In the genomic region with DNA sequence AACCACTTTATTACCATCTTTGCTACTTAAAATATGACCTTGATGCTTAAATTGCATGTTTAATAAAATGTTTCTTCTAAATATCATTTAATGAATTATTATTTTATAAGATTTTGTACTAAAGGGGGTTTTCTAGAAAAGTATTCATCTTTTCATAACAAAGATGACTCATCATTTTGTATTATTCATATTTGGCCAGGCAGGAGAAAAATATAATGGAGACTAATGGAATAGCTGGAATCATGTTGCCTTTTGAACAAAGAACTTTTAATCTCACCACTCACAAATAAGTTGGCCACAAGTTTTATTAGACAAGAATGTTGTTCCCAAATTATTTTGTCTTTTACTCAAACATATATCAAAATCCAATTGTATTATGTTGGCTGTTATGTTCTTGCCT, we compare ENCODE assay signal across 2 cellular contexts.
TF ChIP-seq lines count a peak whose summit lies in the region.

No MANE protein-coding gene starts in this region.

TF ChIP-seq in HepG2, 621 proteins besides CTCF, POLR2A, EP300 and RAD21 (continued from another document and continues in another):
- TF ChIP-seq, protein P1, sequence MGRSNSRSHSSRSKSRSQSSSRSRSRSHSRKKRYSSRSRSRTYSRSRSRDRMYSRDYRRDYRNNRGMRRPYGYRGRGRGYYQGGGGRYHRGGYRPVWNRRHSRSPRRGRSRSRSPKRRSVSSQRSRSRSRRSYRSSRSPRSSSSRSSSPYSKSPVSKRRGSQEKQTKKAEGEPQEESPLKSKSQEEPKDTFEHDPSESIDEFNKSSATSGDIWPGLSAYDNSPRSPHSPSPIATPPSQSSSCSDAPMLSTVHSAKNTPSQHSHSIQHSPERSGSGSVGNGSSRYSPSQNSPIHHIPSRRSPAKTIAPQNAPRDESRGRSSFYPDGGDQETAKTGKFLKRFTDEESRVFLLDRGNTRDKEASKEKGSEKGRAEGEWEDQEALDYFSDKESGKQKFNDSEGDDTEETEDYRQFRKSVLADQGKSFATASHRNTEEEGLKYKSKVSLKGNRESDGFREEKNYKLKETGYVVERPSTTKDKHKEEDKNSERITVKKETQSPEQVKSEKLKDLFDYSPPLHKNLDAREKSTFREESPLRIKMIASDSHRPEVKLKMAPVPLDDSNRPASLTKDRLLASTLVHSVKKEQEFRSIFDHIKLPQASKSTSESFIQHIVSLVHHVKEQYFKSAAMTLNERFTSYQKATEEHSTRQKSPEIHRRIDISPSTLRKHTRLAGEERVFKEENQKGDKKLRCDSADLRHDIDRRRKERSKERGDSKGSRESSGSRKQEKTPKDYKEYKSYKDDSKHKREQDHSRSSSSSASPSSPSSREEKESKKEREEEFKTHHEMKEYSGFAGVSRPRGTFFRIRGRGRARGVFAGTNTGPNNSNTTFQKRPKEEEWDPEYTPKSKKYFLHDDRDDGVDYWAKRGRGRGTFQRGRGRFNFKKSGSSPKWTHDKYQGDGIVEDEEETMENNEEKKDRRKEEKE (IDR thresholded peaks at IDR 0.05) = no peak
- TF ChIP-seq, protein P2, sequence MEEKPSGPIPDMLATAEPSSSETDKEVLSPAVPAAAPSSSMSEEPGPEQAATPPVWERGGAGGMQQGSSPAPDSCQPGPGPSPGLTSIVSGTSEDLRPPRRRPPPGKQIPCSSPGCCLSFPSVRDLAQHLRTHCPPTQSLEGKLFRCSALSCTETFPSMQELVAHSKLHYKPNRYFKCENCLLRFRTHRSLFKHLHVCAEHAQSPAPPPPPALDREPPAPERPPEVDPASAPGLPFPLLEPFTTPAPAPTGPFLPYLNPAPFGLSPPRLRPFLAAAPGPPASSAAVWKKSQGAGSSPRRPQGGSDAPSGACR (CRISPR knock-in tag; IDR thresholded peaks at IDR 0.05) = no peak
- peak; percentile 39; the same call in 1 of the 2 replicates for TF ChIP-seq NFE2L2 (IDR thresholded peaks at IDR 0.05; ENCODE audit: low read length)
- TF ChIP-seq ZFP36L2 (CRISPR knock-in tag; IDR thresholded peaks at IDR 0.05) = no peak
- TF ChIP-seq ZNF350 (CRISPR knock-in tag; IDR thresholded peaks at IDR 0.05; ENCODE audit: borderline replicate concordance, low read depth) = no peak
- TF ChIP-seq ZNF343 (CRISPR knock-in tag; IDR thresholded peaks at IDR 0.05) = no peak
- TF ChIP-seq ZNF780A (CRISPR knock-in tag; IDR thresholded peaks at IDR 0.05) = no peak
- no peak for TF ChIP-seq DR1 (CRISPR knock-in tag; IDR thresholded peaks at IDR 0.05)
- no peak for TF ChIP-seq CHCHD3 (CRISPR knock-in tag; IDR thresholded peaks at IDR 0.05)
- TF ChIP-seq, protein P3, sequence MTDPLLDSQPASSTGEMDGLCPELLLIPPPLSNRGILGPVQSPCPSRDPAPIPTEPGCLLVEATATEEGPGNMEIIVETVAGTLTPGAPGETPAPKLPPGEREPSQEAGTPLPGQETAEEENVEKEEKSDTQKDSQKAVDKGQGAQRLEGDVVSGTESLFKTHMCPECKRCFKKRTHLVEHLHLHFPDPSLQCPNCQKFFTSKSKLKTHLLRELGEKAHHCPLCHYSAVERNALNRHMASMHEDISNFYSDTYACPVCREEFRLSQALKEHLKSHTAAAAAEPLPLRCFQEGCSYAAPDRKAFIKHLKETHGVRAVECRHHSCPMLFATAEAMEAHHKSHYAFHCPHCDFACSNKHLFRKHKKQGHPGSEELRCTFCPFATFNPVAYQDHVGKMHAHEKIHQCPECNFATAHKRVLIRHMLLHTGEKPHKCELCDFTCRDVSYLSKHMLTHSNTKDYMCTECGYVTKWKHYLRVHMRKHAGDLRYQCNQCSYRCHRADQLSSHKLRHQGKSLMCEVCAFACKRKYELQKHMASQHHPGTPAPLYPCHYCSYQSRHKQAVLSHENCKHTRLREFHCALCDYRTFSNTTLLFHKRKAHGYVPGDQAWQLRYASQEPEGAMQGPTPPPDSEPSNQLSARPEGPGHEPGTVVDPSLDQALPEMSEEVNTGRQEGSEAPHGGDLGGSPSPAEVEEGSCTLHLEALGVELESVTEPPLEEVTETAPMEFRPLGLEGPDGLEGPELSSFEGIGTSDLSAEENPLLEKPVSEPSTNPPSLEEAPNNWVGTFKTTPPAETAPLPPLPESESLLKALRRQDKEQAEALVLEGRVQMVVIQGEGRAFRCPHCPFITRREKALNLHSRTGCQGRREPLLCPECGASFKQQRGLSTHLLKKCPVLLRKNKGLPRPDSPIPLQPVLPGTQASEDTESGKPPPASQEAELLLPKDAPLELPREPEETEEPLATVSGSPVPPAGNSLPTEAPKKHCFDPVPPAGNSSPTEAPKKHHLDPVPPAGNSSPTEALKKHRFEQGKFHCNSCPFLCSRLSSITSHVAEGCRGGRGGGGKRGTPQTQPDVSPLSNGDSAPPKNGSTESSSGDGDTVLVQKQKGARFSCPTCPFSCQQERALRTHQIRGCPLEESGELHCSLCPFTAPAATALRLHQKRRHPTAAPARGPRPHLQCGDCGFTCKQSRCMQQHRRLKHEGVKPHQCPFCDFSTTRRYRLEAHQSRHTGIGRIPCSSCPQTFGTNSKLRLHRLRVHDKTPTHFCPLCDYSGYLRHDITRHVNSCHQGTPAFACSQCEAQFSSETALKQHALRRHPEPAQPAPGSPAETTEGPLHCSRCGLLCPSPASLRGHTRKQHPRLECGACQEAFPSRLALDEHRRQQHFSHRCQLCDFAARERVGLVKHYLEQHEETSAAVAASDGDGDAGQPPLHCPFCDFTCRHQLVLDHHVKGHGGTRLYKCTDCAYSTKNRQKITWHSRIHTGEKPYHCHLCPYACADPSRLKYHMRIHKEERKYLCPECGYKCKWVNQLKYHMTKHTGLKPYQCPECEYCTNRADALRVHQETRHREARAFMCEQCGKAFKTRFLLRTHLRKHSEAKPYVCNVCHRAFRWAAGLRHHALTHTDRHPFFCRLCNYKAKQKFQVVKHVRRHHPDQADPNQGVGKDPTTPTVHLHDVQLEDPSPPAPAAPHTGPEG (CRISPR knock-in tag; IDR thresholded peaks at IDR 0.05) = no peak
- TF ChIP-seq, protein P4, sequence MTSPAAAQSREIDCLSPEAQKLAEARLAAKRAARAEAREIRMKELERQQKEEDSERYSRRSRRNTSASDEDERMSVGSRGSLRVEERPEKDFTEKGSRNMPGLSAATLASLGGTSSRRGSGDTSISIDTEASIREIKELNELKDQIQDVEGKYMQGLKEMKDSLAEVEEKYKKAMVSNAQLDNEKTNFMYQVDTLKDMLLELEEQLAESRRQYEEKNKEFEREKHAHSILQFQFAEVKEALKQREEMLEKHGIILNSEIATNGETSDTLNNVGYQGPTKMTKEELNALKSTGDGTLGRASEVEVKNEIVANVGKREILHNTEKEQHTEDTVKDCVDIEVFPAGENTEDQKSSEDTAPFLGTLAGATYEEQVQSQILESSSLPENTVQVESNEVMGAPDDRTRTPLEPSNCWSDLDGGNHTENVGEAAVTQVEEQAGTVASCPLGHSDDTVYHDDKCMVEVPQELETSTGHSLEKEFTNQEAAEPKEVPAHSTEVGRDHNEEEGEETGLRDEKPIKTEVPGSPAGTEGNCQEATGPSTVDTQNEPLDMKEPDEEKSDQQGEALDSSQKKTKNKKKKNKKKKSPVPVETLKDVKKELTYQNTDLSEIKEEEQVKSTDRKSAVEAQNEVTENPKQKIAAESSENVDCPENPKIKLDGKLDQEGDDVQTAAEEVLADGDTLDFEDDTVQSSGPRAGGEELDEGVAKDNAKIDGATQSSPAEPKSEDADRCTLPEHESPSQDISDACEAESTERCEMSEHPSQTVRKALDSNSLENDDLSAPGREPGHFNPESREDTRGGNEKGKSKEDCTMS (CRISPR knock-in tag; conservative IDR thresholded peaks at IDR 0.05) = no peak
- TF ChIP-seq ZNF577 (CRISPR knock-in tag; IDR thresholded peaks at IDR 0.05; ENCODE audit: borderline replicate concordance, low read depth) = no peak
- no peak for TF ChIP-seq ELF4 (CRISPR knock-in tag; IDR thresholded peaks at IDR 0.05; ENCODE audit: borderline replicate concordance)
- TF ChIP-seq SAFB2 (CRISPR knock-in tag; IDR thresholded peaks at IDR 0.05; ENCODE audit: borderline replicate concordance, low read depth) = no peak

TF ChIP-seq in K562, 482 proteins besides CTCF, POLR2A, EP300 and RAD21 (continued from another document and continues in another):
- TF ChIP-seq, protein P5, sequence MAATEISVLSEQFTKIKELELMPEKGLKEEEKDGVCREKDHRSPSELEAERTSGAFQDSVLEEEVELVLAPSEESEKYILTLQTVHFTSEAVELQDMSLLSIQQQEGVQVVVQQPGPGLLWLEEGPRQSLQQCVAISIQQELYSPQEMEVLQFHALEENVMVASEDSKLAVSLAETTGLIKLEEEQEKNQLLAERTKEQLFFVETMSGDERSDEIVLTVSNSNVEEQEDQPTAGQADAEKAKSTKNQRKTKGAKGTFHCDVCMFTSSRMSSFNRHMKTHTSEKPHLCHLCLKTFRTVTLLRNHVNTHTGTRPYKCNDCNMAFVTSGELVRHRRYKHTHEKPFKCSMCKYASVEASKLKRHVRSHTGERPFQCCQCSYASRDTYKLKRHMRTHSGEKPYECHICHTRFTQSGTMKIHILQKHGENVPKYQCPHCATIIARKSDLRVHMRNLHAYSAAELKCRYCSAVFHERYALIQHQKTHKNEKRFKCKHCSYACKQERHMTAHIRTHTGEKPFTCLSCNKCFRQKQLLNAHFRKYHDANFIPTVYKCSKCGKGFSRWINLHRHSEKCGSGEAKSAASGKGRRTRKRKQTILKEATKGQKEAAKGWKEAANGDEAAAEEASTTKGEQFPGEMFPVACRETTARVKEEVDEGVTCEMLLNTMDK (IDR thresholded peaks at IDR 0.05; ENCODE audit: borderline replicate concordance, insufficient read depth, low read depth, low read length, poor library complexity, severe bottlenecking) = no peak
- TF ChIP-seq RAD51 (IDR thresholded peaks at IDR 0.05; ENCODE audit: borderline replicate concordance, low read depth) (no peak), HEY1 (CRISPR knock-in tag; IDR thresholded peaks at IDR 0.05; ENCODE audit: borderline replicate concordance) (no peak), DMBX1 (CRISPR knock-in tag; IDR thresholded peaks at IDR 0.05; ENCODE audit: borderline replicate concordance) (no peak), MAFG (tag; conservative IDR thresholded peaks at IDR 0.05) (0 out of 2 replicates have a peak, but pooled peaks have one; percentile 37), PML (IDR thresholded peaks at IDR 0.05; ENCODE audit: low read length) (no peak), C11orf30 (IDR thresholded peaks at IDR 0.05; ENCODE audit: low read depth) (peak; percentile 29; the same call in 1 of the 2 replicates), MAFF (IDR thresholded peaks at IDR 0.05; ENCODE audit: low read length) (peak; percentile 16; the same call in 1 of the 2 replicates), TFAM (CRISPR knock-in tag; conservative IDR thresholded peaks at IDR 0.05) (no peak)
- TF ChIP-seq, protein P6, sequence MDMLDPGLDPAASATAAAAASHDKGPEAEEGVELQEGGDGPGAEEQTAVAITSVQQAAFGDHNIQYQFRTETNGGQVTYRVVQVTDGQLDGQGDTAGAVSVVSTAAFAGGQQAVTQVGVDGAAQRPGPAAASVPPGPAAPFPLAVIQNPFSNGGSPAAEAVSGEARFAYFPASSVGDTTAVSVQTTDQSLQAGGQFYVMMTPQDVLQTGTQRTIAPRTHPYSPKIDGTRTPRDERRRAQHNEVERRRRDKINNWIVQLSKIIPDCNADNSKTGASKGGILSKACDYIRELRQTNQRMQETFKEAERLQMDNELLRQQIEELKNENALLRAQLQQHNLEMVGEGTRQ (CRISPR knock-in tag; IDR thresholded peaks at IDR 0.05) = no peak
- TF ChIP-seq, protein P7, sequence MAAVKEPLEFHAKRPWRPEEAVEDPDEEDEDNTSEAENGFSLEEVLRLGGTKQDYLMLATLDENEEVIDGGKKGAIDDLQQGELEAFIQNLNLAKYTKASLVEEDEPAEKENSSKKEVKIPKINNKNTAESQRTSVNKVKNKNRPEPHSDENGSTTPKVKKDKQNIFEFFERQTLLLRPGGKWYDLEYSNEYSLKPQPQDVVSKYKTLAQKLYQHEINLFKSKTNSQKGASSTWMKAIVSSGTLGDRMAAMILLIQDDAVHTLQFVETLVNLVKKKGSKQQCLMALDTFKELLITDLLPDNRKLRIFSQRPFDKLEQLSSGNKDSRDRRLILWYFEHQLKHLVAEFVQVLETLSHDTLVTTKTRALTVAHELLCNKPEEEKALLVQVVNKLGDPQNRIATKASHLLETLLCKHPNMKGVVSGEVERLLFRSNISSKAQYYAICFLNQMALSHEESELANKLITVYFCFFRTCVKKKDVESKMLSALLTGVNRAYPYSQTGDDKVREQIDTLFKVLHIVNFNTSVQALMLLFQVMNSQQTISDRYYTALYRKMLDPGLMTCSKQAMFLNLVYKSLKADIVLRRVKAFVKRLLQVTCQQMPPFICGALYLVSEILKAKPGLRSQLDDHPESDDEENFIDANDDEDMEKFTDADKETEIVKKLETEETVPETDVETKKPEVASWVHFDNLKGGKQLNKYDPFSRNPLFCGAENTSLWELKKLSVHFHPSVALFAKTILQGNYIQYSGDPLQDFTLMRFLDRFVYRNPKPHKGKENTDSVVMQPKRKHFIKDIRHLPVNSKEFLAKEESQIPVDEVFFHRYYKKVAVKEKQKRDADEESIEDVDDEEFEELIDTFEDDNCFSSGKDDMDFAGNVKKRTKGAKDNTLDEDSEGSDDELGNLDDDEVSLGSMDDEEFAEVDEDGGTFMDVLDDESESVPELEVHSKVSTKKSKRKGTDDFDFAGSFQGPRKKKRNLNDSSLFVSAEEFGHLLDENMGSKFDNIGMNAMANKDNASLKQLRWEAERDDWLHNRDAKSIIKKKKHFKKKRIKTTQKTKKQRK (IDR thresholded peaks at IDR 0.05; ENCODE audit: borderline replicate concordance, low read depth, low read length) = no peak
- TF ChIP-seq, protein P8, sequence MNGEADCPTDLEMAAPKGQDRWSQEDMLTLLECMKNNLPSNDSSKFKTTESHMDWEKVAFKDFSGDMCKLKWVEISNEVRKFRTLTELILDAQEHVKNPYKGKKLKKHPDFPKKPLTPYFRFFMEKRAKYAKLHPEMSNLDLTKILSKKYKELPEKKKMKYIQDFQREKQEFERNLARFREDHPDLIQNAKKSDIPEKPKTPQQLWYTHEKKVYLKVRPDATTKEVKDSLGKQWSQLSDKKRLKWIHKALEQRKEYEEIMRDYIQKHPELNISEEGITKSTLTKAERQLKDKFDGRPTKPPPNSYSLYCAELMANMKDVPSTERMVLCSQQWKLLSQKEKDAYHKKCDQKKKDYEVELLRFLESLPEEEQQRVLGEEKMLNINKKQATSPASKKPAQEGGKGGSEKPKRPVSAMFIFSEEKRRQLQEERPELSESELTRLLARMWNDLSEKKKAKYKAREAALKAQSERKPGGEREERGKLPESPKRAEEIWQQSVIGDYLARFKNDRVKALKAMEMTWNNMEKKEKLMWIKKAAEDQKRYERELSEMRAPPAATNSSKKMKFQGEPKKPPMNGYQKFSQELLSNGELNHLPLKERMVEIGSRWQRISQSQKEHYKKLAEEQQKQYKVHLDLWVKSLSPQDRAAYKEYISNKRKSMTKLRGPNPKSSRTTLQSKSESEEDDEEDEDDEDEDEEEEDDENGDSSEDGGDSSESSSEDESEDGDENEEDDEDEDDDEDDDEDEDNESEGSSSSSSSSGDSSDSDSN (IDR thresholded peaks at IDR 0.05; ENCODE audit: borderline replicate concordance in 1 of 2, low read depth in 2 of 2, low read length in 2 of 2) = no peak
